Comparison of ENCODE assay signal across 9 cellular contexts in genomic region chr18:56873441-56874140, GRCh38.
DNase-seq lines count a peak whose midpoint lies in the region; ATAC-seq, FAIRE-seq and TF ChIP-seq lines count a peak whose summit lies in the region.
"Had no signal": no experiment of that assay in that cellular context is flagged by ENCODE, and none has a peak within 500 bp of the region (broad histone marks: within the 10 kb centered on the region; RNA-seq: fewer than 3 reads in every experiment).

No MANE protein-coding gene starts in this region.

- H4K20me1 ChIP-seq in endothelial cell of umbilical vein (replicated peaks; ENCODE audit: control insufficient read depth, extremely low read depth, insufficient read depth, low read length) (no peaks in the 10 kb centered on the region), neural cell (ENCODE audit: insufficient read depth) (no peaks in the 10 kb centered on the region)

- peak overlapping the region; percentile 57 for H2AFZ ChIP-seq in endothelial cell of umbilical vein (ENCODE audit: low read depth, low read length)
- H2AFZ ChIP-seq in neural cell (ENCODE audit: low read depth, low read length), result peak overlapping the region; percentile 84

- dilution Hi-C loops in endothelial cell of umbilical vein (cut with MboI; ENCODE audit: extremely low pct_ligation_motif_present, low sequenced_read_pairs), result no loop called here

- TF ChIP-seq CTCF in endothelial cell of umbilical vein (IDR thresholded peaks at IDR 0.05; ENCODE audit: extremely low read depth in 1 of 2, insufficient read depth in 1 of 2, low read depth in 1 of 2, low read length in 2 of 2) (no peak), neural cell (IDR thresholded peaks at IDR 0.05; ENCODE audit: poor library complexity, severe bottlenecking) (no peak), vagina (IDR thresholded peaks at IDR 0.05) (no peak), chondrocyte (IDR thresholded peaks at IDR 0.05) (no peak)

- no peaks in the 10 kb centered on the region for H3K4me1 Mint-ChIP-seq in chondrocyte (ENCODE audit: low read depth)
- H3K4me1 Mint-ChIP-seq: activated CD4-positive, alpha-beta memory T cell treated with anti-CD3 and anti-CD28 coated beads, Interleukin-2, amount 10 ng/mL, durations not matched to agents 7 days and 5 days had no signal

- CTCF ChIA-PET in endothelial cell of umbilical vein (lab: Charles Lee), result interaction anchor here (0.8 to 1.8 kb wide), 10 partner anchors 9 to 561 kb away, joined by 3 to 9 read pairs (median 4); partner anchors contain the start of gene ONECUT2

- DNase-seq in HAP-1 (ENCODE audit: low spot score in 2 of 2) (peak; percentile 68 to 89), NCI-H69 (lab: John Stamatoyannopoulos, UW) (peak; percentile 98), endothelial cell of umbilical vein (ENCODE audit: low read depth, low spot score) (peak; percentile 68), vagina (ENCODE audit: extremely low spot score in 2 of 2) (no peak), chondrocyte (ENCODE audit: low spot score) (no peak), cerebellar cortex (ENCODE audit: low spot score) (no peak)
- DNase-seq: activated CD4-positive, alpha-beta memory T cell treated with anti-CD3 and anti-CD28 coated beads, Interleukin-2, amount 10 ng/mL, durations not matched to agents 7 days and 5 days had no signal

- TF ChIP-seq EP300 in neural cell (conservative IDR thresholded peaks at IDR 0.05; ENCODE audit: poor library complexity, severe bottlenecking), result peak; percentile 81

- peak overlapping the region; percentile 58 for H3K4me2 ChIP-seq in endothelial cell of umbilical vein (ENCODE audit: insufficient read depth, low read length)
- H3K4me2 ChIP-seq in neural cell (ENCODE audit: low read length), result peak overlapping the region; percentile 50

- H3K4me3 ChIP-seq in HAP-1, result no peak overlapping the region
- no peak overlapping the region for H3K4me3 ChIP-seq in endothelial cell of umbilical vein (replicated peaks in 1 of 3; ENCODE audit: insufficient read depth in 1 of 3, low read depth in 1 of 3, low read length in 3 of 3)
- peak overlapping the region; percentile 53 for H3K4me3 ChIP-seq in neural cell (ENCODE audit: low read length)
- no peak overlapping the region for H3K4me3 ChIP-seq in vagina

- no peak overlapping the region for H3K4me3 Mint-ChIP-seq in chondrocyte (ENCODE audit: unreplicated experiment)
- H3K4me3 Mint-ChIP-seq: activated CD4-positive, alpha-beta memory T cell treated with anti-CD3 and anti-CD28 coated beads, Interleukin-2, amount 10 ng/mL, durations not matched to agents 7 days and 5 days had no signal

- H3K27me3 ChIP-seq in HAP-1 (ENCODE audit: low read depth) (no peaks in the 10 kb centered on the region), endothelial cell of umbilical vein (ENCODE audit: control insufficient read depth in 2 of 2, insufficient read depth in 2 of 2, low read length in 2 of 2) (no peaks in the 10 kb centered on the region), neural cell (ENCODE audit: insufficient read depth, low read depth, low read length) (no peaks in the 10 kb centered on the region), vagina (no peaks in the 10 kb centered on the region)

- peaks cover 6% of the 10 kb centered on the region for H3F3A ChIP-seq in neural cell (ENCODE audit: insufficient read depth, low read length, poor library complexity, severe bottlenecking)

- H3K9me3 ChIP-seq in HAP-1, result no peaks in the 10 kb centered on the region
- H3K9me3 ChIP-seq in endothelial cell of umbilical vein (replicated peaks; ENCODE audit: control insufficient read depth, insufficient read depth, low read length), result no peaks in the 10 kb centered on the region
- no peaks in the 10 kb centered on the region for H3K9me3 ChIP-seq in neural cell (ENCODE audit: low read length)
- H3K9me3 ChIP-seq in vagina, result no peaks in the 10 kb centered on the region

- ATAC-seq in GM21515 (IDR thresholded peaks at IDR 0.05; ENCODE audit: unreplicated experiment), result no peak

- H3K79me2 ChIP-seq in endothelial cell of umbilical vein (ENCODE audit: control insufficient read depth, insufficient read depth, low read length) (no peaks in the 10 kb centered on the region), neural cell (replicated peaks; ENCODE audit: insufficient read depth, low read length) (no peaks in the 10 kb centered on the region)

- H3K27me3 Mint-ChIP-seq in chondrocyte (ENCODE audit: low read depth), result no peaks in the 10 kb centered on the region
- H3K27me3 Mint-ChIP-seq: activated CD4-positive, alpha-beta memory T cell treated with anti-CD3 and anti-CD28 coated beads, Interleukin-2, amount 10 ng/mL, durations not matched to agents 7 days and 5 days had no signal

- no peak overlapping the region for H3K27ac Mint-ChIP-seq in chondrocyte (ENCODE audit: unreplicated experiment)
- H3K27ac Mint-ChIP-seq: activated CD4-positive, alpha-beta memory T cell treated with anti-CD3 and anti-CD28 coated beads, Interleukin-2, amount 10 ng/mL, durations not matched to agents 7 days and 5 days had no signal

- intact Hi-C loops in endothelial cell of umbilical vein (cut with micrococcal nuclease), result no loop called here
- intact Hi-C loops in vagina (cut with DNase I), result no loop called here

- H3K9me2 ChIP-seq in neural cell (ENCODE audit: insufficient read depth, low read length), result no peaks in the 10 kb centered on the region

- H3K9me1 ChIP-seq in endothelial cell of umbilical vein (replicated peaks; ENCODE audit: control insufficient read depth, extremely low read depth, insufficient read depth, low read length), result no peaks in the 10 kb centered on the region

- TF ChIP-seq RAD21 in neural cell (conservative IDR thresholded peaks at IDR 0.05), result peak; percentile 62

- H3K36me3 Mint-ChIP-seq in chondrocyte (ENCODE audit: low read depth), result no peaks in the 10 kb centered on the region

- H3K4me1 ChIP-seq in HAP-1 (peaks cover 10% of the 10 kb centered on the region; the same call in 1 of the 2 replicates), endothelial cell of umbilical vein (ENCODE audit: control insufficient read depth, extremely low read depth, insufficient read depth, low read length) (peaks cover 10% of the 10 kb centered on the region), vagina (no peaks in the 10 kb centered on the region)

- H3K36me3 ChIP-seq in HAP-1 (replicated peaks) (no peaks in the 10 kb centered on the region), endothelial cell of umbilical vein (ENCODE audit: control insufficient read depth in 2 of 2, extremely low read depth in 1 of 2, insufficient read depth in 2 of 2, low read length in 2 of 2) (no peaks in the 10 kb centered on the region), neural cell (ENCODE audit: insufficient read depth, low read length) (no peaks in the 10 kb centered on the region), vagina (no peaks in the 10 kb centered on the region)

- H3K9ac ChIP-seq in endothelial cell of umbilical vein (replicated peaks; ENCODE audit: extremely low read depth, insufficient read depth, low read length) (no peak overlapping the region), neural cell (ENCODE audit: low read length) (peak overlapping the region; percentile 67)

- FAIRE-seq in endothelial cell of umbilical vein (lab: Jason Lieb, UNC), result peak; percentile 42

- BruUV-seq in endothelial cell of umbilical vein (replicated peaks; lab: Mats Ljungman, UMichigan), result no TSS peak

- POLR2A ChIA-PET in endothelial cell of umbilical vein (lab: Charles Lee), result interaction anchor here (0.6 kb wide), 1 partner anchor 1799 kb away, joined by 4 read pairs; no protein-coding TSS in a partner anchor

- H3K9me3 Mint-ChIP-seq in chondrocyte (ENCODE audit: low read depth), result no peaks in the 10 kb centered on the region
- H3K9me3 Mint-ChIP-seq: activated CD4-positive, alpha-beta memory T cell treated with anti-CD3 and anti-CD28 coated beads, Interleukin-2, amount 10 ng/mL, durations not matched to agents 7 days and 5 days had no signal

- H3K27ac ChIP-seq in endothelial cell of umbilical vein (ENCODE audit: insufficient read depth, low read depth, low read length) (no peak overlapping the region), neural cell (ENCODE audit: low read length) (peak overlapping the region; percentile 92), vagina (no peak overlapping the region)

- TF ChIP-seq POLR2A in endothelial cell of umbilical vein (IDR thresholded peaks at IDR 0.05; ENCODE audit: low read depth, low read length) (no peak), vagina (IDR thresholded peaks at IDR 0.05) (no peak)

- in situ Hi-C loops in HAP-1 (cut with MboI; ENCODE audit: low sequenced_read_pairs), result no loop called here

TF ChIP-seq in endothelial cell of umbilical vein, 7 proteins besides CTCF, POLR2A, EP300 and RAD21:
- no peak for TF ChIP-seq FOS (IDR thresholded peaks at IDR 0.05; ENCODE audit: borderline replicate concordance, insufficient read depth, low read length)
- no peak for TF ChIP-seq EZH2 (IDR thresholded peaks at IDR 0.05; ENCODE audit: borderline replicate concordance, low read depth, low read length, severe bottlenecking)
- no peak for TF ChIP-seq POLR2AphosphoS5 (IDR thresholded peaks at IDR 0.05; ENCODE audit: insufficient read depth, low read depth, low read length)
- no peak for TF ChIP-seq GATA2 (IDR thresholded peaks at IDR 0.05; ENCODE audit: insufficient read depth, insufficient read length, low read depth, low read length)
- TF ChIP-seq, protein P1, sequence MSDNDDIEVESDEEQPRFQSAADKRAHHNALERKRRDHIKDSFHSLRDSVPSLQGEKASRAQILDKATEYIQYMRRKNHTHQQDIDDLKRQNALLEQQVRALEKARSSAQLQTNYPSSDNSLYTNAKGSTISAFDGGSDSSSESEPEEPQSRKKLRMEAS (IDR thresholded peaks at IDR 0.05; ENCODE audit: insufficient read depth, insufficient read length), result no peak
- no peak for TF ChIP-seq MYC (IDR thresholded peaks at IDR 0.05; ENCODE audit: low read depth, low read length)
- TF ChIP-seq JUN (IDR thresholded peaks at IDR 0.05; ENCODE audit: borderline replicate concordance, insufficient read depth, insufficient read length, low read depth), result no peak

TF ChIP-seq in neural cell, 6 proteins besides CTCF, POLR2A, EP300 and RAD21 (continues in another document):
- TF ChIP-seq MXI1 (conservative IDR thresholded peaks at IDR 0.05; ENCODE audit: poor library complexity, severe bottlenecking), result no peak
- TF ChIP-seq EZH2 (IDR thresholded peaks at IDR 0.05; ENCODE audit: borderline replicate concordance, insufficient read depth, low read length, poor library complexity, severe bottlenecking), result no peak
- TF ChIP-seq POLR2AphosphoS5 (IDR thresholded peaks at IDR 0.05), result peak; percentile 78

Comparison
In these comparisons a context has a peak if more than half of its experiments do, and no peak if none do; other contexts are left out.
1. DNase-seq: peak in HAP-1 (2 of 2), NCI-H69 (single experiment) and endothelial cell of umbilical vein (single experiment); none in vagina (0 of 2), chondrocyte (single experiment) and cerebellar cortex (single experiment).